Comparison of ENCODE assay signal across 8 cellular contexts in the genomic region with DNA sequence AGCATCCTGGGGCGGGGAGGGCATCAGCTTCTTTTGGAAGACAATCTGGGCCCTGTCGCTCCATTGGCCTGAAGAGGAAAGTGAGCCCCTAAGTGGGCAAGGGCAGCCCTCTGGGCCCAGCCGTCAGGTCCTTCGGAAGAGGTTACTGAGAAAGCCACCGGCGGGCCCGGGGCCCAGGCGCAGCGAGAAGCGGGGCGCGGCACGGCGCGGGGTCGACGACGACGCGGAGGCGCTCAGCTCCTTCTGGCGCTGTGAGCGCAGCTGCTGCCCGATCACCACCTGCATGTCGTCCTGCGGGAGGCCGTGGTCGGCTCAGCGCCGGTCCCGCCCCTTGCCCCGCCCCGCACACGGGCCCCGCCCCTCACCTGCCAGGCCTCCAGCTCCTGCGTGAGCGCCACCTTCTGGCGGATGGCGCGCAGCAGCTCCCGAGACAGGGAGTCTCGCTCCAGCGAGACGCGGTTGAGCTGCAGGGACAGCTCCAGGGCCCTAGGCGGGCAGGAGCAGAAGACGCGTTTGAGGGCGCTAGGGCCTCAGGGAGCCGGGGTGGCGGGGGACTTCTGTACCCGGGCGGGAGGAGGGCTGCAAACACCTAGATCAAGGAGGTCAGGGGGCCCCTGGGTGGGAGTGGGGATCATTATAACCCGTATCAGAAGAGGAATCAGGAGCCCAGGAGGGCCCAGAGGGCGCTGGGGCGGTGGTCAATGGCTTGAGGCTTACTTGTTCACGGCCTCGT. TPM values are rescaled to one million over a fixed set of nuclear protein-coding genes. Genes with fewer than 3 reads are reported as not detected.
DNase-seq lines count a peak whose midpoint lies in the region; ATAC-seq, FAIRE-seq and TF ChIP-seq lines count a peak whose summit lies in the region.

No MANE protein-coding gene starts in this region.

- peak; percentile 87 for TF ChIP-seq CTCF in GM06990 (IDR thresholded peaks at IDR 0.05; ENCODE audit: insufficient read depth, low read length, poor library complexity, severe bottlenecking)
- peak; percentile 90 for TF ChIP-seq CTCF in RWPE1 (conservative IDR thresholded peaks at IDR 0.05; ENCODE audit: low read depth)
- TF ChIP-seq CTCF in gastroesophageal sphincter (IDR thresholded peaks at IDR 0.05), result peak in 3 of 4 experiments; percentile 40 to 96 (median 66)
- TF ChIP-seq CTCF in pancreas (IDR thresholded peaks at IDR 0.05), result peak; percentile 71 to 85 (median 83)
- TF ChIP-seq CTCF in type B pancreatic cell (conservative IDR thresholded peaks at IDR 0.05), result peak; percentile 92

- WGBS in gastroesophageal sphincter (ENCODE audit: low coverage in 1 of 2), 2 donors, result 20% methylated on average over 1 of the region's 58 CpGs; no CpG with 5 or more reads in 1 of the 2 donors
- WGBS in pancreas, 2 donors, result 12% methylated on average over 42 to 58 of the region's 58 CpGs

- peak overlapping the region; percentile 99 for H3K27ac ChIP-seq in RWPE1
- peak overlapping the region in 1 of 4 donors; percentile 49 for H3K27ac ChIP-seq in gastroesophageal sphincter
- H3K27ac ChIP-seq in pancreas, result peak overlapping the region in 3 of 4 donors; percentile 53 to 63 (median 53)

- H3K27me3 ChIP-seq in GM06990 (replicated peaks; ENCODE audit: control insufficient read depth, insufficient read depth, low read length) (peaks cover 6% of the 10 kb centered on the region), gastroesophageal sphincter (peaks cover 47% of the 10 kb centered on the region), pancreas (no peaks in the 10 kb centered on the region)

- H3K36me3 ChIP-seq in GM06990 (ENCODE audit: control insufficient read depth, insufficient read depth, low read length) (peaks cover 15% of the 10 kb centered on the region), gastroesophageal sphincter (peaks cover 0 to 22% of the 10 kb centered on the region in 2 donors), pancreas (peaks cover 0 to 6% (median 5%) of the 10 kb centered on the region in 3 donors)

- peaks cover 9% of the 10 kb centered on the region for H3K36me3 Mint-ChIP-seq in type B pancreatic cell

- no peak overlapping the region for H3K4me3 Mint-ChIP-seq in type B pancreatic cell

- POLR2A ChIA-PET in RWPE1 (lab: Yijun Ruan, JAX; ENCODE audit: low non-redundant PET), result interaction anchor here (1.2 kb wide), 4 partner anchors 18 to 30 kb away, joined by 3 to 6 read pairs (median 4); no protein-coding TSS in a partner anchor

- ATAC-seq in gastroesophageal sphincter (peak; percentile 38), pancreas (peak; percentile 44 to 72 (median 68)), GM19395 (IDR thresholded peaks at IDR 0.05; ENCODE audit: unreplicated experiment) (no peak)

- H3K9me3 ChIP-seq in gastroesophageal sphincter (no peaks in the 10 kb centered on the region), pancreas (no peaks in the 10 kb centered on the region)

- intact Hi-C loops in pancreas (cut with DNase I), result no loop called here

- peaks cover 24% of the 10 kb centered on the region for H3K4me1 Mint-ChIP-seq in type B pancreatic cell (ENCODE audit: unreplicated experiment)

- H3K4me1 ChIP-seq in gastroesophageal sphincter, result peaks cover 0 to 46% (median 20%) of the 10 kb centered on the region in 3 donors
- peaks cover 3 to 21% (median 6%) of the 10 kb centered on the region in 3 donors for H3K4me1 ChIP-seq in pancreas

- peaks cover 22% of the 10 kb centered on the region for H3K27me3 Mint-ChIP-seq in type B pancreatic cell

- FAIRE-seq in pancreas (lab: Jason Lieb, UNC), result no peak

- H3K9me3 Mint-ChIP-seq in type B pancreatic cell, result no peaks in the 10 kb centered on the region

- H3K4me3 ChIP-seq in GM06990 (replicated peaks; ENCODE audit: low read depth, low read length) (no peak overlapping the region), gastroesophageal sphincter (no peak overlapping the region), pancreas (no peak overlapping the region)

- no peak for TF ChIP-seq POLR2A in gastroesophageal sphincter (IDR thresholded peaks at IDR 0.05)

- CTCF ChIA-PET in RWPE1 (lab: Yijun Ruan, JAX), result interaction anchor here (0.5 to 1.8 kb wide), 10 partner anchors 12 to 459 kb away, joined by 3 to 19 read pairs (median 4); a partner anchor contains a TSS

- H3K27ac Mint-ChIP-seq in type B pancreatic cell, result peak overlapping the region; percentile 21

- DNase-seq in GM06990 (ENCODE audit: extremely low read depth, insufficient read length) (peak; percentile 87), Kasumi-1 (lab: John Stamatoyannopoulos, UW) (peak; percentile 37 to 39), RWPE1 (ENCODE audit: low spot score) (peak; percentile 86), pancreas (peak; percentile 85 to 99 (median 95)), type B pancreatic cell (ENCODE audit: extremely low spot score, unreplicated experiment) (peak; percentile 94)
- peak; percentile 94 for DNase-seq in activated effector memory CD4-positive, alpha-beta T cell treated with anti-CD3 and anti-CD28 coated beads, Interleukin-2, amount 50 U/mL, for 16 hours

- no peak for TF ChIP-seq EP300 in gastroesophageal sphincter (IDR thresholded peaks at IDR 0.05)

RNA-seq across cellular contexts. Expression of a gene that starts 4.3 kb away (rescaled TPM):
- total RNA-seq in gastroesophageal sphincter, result 10 to 100 TPM; 17.6 to 28.2 (median 25.0) TPM
- total RNA-seq in pancreas, result 10 to 100 TPM in 1 of 6 donors, 1 to 10 TPM in 5; 6.2 to 13.0 (median 7.7) TPM
- polyA plus RNA-seq in pancreas, result 10 to 100 TPM; 33.2 to 38.2 TPM
- total RNA-seq in type B pancreatic cell (ENCODE audit: low replicate concordance), result 40.1 and 50.7 TPM in 2 replicates

RNA-seq across cellular contexts. Expression of a gene that starts 4.4 kb away (rescaled TPM):
- 10 to 100 TPM; 20.1 to 94.9 (median 40.5) TPM for total RNA-seq in gastroesophageal sphincter
- 10 to 100 TPM; 10.5 to 24.1 (median 12.4) TPM for total RNA-seq in pancreas
- 100 to 1,000 TPM in 1 of 2 donors, 10 to 100 TPM in 1; 93.1 to 119 TPM for polyA plus RNA-seq in pancreas
- 34.8 and 49.4 TPM in 2 replicates for total RNA-seq in type B pancreatic cell (ENCODE audit: low replicate concordance)

RNA-seq across cellular contexts. Expression of a gene that starts 8.0 kb away (rescaled TPM):
- 100 to 1,000 TPM in 2 of 4 donors, 10 to 100 TPM in 2; 26.0 to 135 (median 72.2) TPM for total RNA-seq in gastroesophageal sphincter
- total RNA-seq in pancreas, result 10 to 100 TPM; 26.8 to 91.1 (median 66.7) TPM
- 100 to 1,000 TPM; 166 to 185 TPM for polyA plus RNA-seq in pancreas
- total RNA-seq in type B pancreatic cell (ENCODE audit: low replicate concordance), result 24.0 and 55.5 TPM in 2 replicates

RNA-seq across cellular contexts. Expression of a gene that starts 8.6 kb away (rescaled TPM):
- 1 to 10 TPM in 1 of 4 donors, under 1 TPM in 2, not detected in 1; 0.31 to 3.1 (median 0.31) TPM for total RNA-seq in gastroesophageal sphincter
- total RNA-seq in pancreas, result 100 to 1,000 TPM in 1 of 6 donors, 10 to 100 TPM in 5; 48.9 to 106 (median 64.3) TPM
- polyA plus RNA-seq in pancreas, result 100 to 1,000 TPM; 126 to 325 TPM
- 15.2 and 28.6 TPM in 2 replicates for total RNA-seq in type B pancreatic cell (ENCODE audit: low replicate concordance)

RNA-seq across cellular contexts. Expression of a gene that starts 10.2 kb away (rescaled TPM):
- not detected for total RNA-seq in gastroesophageal sphincter
- 1 to 10 TPM in 2 of 6 donors, under 1 TPM in 4; 0.37 to 5.1 (median 0.73) TPM for total RNA-seq in pancreas
- 1 to 10 TPM in 1 of 2 donors, under 1 TPM in 1; 0.12 to 3.2 TPM for polyA plus RNA-seq in pancreas
- 98.9 and 243 TPM in 2 replicates for total RNA-seq in type B pancreatic cell (ENCODE audit: low replicate concordance)

Comparison
In these comparisons a context has a peak if more than half of its experiments do, and no peak if none do; other contexts are left out.
1. DNase-seq: peak in every context shown above with its lines; median percentile 95 in pancreas; 94 in activated effector memory CD4-positive, alpha-beta T cell treated with anti-CD3 and anti-CD28 coated beads, Interleukin-2, amount 50 U/mL, for 16 hours; 94 in type B pancreatic cell; 87 in GM06990; 86 in RWPE1; 38 in Kasumi-1.